Comparison of ENCODE assay signal across 9 cellular contexts in the genomic region with DNA sequence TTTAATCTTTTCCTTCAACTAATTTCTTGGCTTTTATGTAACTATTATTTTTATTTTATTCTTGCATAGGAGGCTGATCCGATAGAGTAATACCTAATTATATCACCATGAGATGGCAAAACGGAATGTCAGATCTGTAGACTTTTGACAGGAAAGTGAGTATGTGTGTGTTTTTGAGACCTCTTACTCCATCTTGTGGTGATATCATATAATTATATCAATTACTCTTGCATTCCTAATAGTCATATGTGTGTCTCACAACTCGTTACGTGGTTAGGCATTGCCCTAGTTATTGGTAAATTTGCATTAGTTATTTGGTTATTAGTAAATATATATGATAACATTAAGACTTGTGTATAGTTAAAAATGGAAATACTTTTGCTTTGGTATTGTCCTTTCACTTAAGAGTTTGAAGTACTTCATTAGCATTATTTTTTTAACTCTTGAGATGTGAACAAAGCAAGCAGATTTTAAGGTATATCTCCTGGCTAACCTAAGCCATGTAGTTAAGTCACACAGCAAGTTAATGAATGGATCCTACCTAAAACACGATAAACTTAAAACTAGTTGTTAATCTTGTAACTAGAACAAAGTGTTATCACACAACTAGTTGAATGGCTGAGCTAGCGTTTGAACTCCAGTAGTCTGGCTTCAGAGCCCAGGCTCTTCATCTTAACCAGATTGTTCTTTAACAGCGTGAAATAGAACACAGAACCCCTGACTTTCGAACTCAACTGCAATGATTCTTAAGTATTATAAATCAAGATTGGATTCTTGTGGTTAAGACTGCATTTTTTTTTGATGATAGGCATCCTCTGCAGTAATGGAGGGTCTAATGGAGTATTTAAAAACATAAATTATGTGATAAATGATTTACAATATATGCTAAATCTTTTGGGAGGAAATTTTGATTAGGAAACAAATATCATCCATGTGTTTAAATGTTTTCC.
DNase-seq lines count a peak whose midpoint lies in the region; ATAC-seq and TF ChIP-seq lines count a peak whose summit lies in the region.
"Had no signal": no experiment of that assay in that cellular context is flagged by ENCODE, and none has a peak within 500 bp of the region (broad histone marks: within the 10 kb centered on the region; RNA-seq: fewer than 3 reads in every experiment).

No MANE protein-coding gene starts in this region.

- TF ChIP-seq CTCF in 22Rv1 (IDR thresholded peaks at IDR 0.05) (peak; percentile 60), GM13976 (IDR thresholded peaks at IDR 0.05; ENCODE audit: borderline replicate concordance, control extremely low read depth, extremely low read depth, insufficient read depth, missing control alignments) (no peak), endothelial cell (IDR thresholded peaks at IDR 0.05; ENCODE audit: unreplicated experiment) (no peak)

- H3K4me3 Mint-ChIP-seq in activated naive CD4-positive, alpha-beta T cell treated with anti-CD3 and anti-CD28 coated beads for 36 hours: no peak overlapping the region
- H3K4me3 Mint-ChIP-seq in endothelial cell (ENCODE audit: unreplicated experiment): no peak overlapping the region
- H3K4me3 Mint-ChIP-seq: activated naive CD8-positive, alpha-beta T cell treated with anti-CD3 and anti-CD28 coated beads, Interleukin-2, amount 10 ng/mL, durations not matched to agents 7 days and 5 days had no signal

- H3K9me3 Mint-ChIP-seq in activated naive CD4-positive, alpha-beta T cell treated with anti-CD3 and anti-CD28 coated beads for 36 hours: peaks cover 1% of the 10 kb centered on the region
- H3K9me3 Mint-ChIP-seq in endothelial cell (ENCODE audit: unreplicated experiment): no peaks in the 10 kb centered on the region
- H3K9me3 Mint-ChIP-seq: activated naive CD8-positive, alpha-beta T cell treated with anti-CD3 and anti-CD28 coated beads, Interleukin-2, amount 10 ng/mL, durations not matched to agents 7 days and 5 days had no signal

- no peaks in the 10 kb centered on the region for H3K27me3 Mint-ChIP-seq in activated naive CD4-positive, alpha-beta T cell treated with anti-CD3 and anti-CD28 coated beads for 36 hours (ENCODE audit: low read depth)
- no peaks in the 10 kb centered on the region for H3K27me3 Mint-ChIP-seq in endothelial cell (ENCODE audit: unreplicated experiment)
- H3K27me3 Mint-ChIP-seq: activated naive CD8-positive, alpha-beta T cell treated with anti-CD3 and anti-CD28 coated beads, Interleukin-2, amount 10 ng/mL, durations not matched to agents 7 days and 5 days had no signal

- intact Hi-C loops in activated naive CD4-positive, alpha-beta T cell treated with anti-CD3 and anti-CD28 coated beads for 36 hours (cut with micrococcal nuclease): loop anchor here (2.0 kb wide), 3 partner anchors 30 to 616 kb away; no protein-coding TSS in a partner anchor

- in situ Hi-C loops in GM13976 (cut with MboI; ENCODE audit: low sequenced_read_pairs, unreplicated experiment): no loop called here

- H3K36me3 Mint-ChIP-seq in activated naive CD4-positive, alpha-beta T cell treated with anti-CD3 and anti-CD28 coated beads for 36 hours (ENCODE audit: low read depth): no peaks in the 10 kb centered on the region
- no peaks in the 10 kb centered on the region for H3K36me3 Mint-ChIP-seq in endothelial cell (ENCODE audit: low read depth, unreplicated experiment)
- H3K36me3 Mint-ChIP-seq: activated naive CD8-positive, alpha-beta T cell treated with anti-CD3 and anti-CD28 coated beads, Interleukin-2, amount 10 ng/mL, durations not matched to agents 7 days and 5 days had no signal

- H3K4me1 Mint-ChIP-seq in activated naive CD4-positive, alpha-beta T cell treated with anti-CD3 and anti-CD28 coated beads for 36 hours (ENCODE audit: low read depth): no peaks in the 10 kb centered on the region
- no peaks in the 10 kb centered on the region for H3K4me1 Mint-ChIP-seq in endothelial cell (ENCODE audit: unreplicated experiment)
- H3K4me1 Mint-ChIP-seq: activated naive CD8-positive, alpha-beta T cell treated with anti-CD3 and anti-CD28 coated beads, Interleukin-2, amount 10 ng/mL, durations not matched to agents 7 days and 5 days had no signal

- peak; percentile 39 for DNase-seq in GM13976 (ENCODE audit: low spot score)
- DNase-seq in RPMI7951 (ENCODE audit: low read depth): peak; percentile 58
- peak; percentile 5 for DNase-seq in germinal center (ENCODE audit: low spot score)
- DNase-seq in activated gamma-delta T cell treated with Interleukin-2 at 50 U/mL for 16 hours: no peak
- DNase-seq in activated naive CD4-positive, alpha-beta T cell treated with anti-CD3 and anti-CD28 coated beads for 36 hours: no peak
- DNase-seq in endothelial cell (ENCODE audit: low spot score): no peak
- DNase-seq: activated naive CD8-positive, alpha-beta T cell treated with anti-CD3 and anti-CD28 coated beads, Interleukin-2, amount 10 ng/mL, durations not matched to agents 7 days and 5 days had no signal

- ATAC-seq in HG03135 (IDR thresholded peaks at IDR 0.05; ENCODE audit: unreplicated experiment): peak; percentile 81

- CTCF ChIA-PET in activated naive CD4-positive, alpha-beta T cell treated with anti-CD3 and anti-CD28 coated beads for 36 hours (lab: Charles Lee): interaction anchor here (0.6 kb wide), 1 partner anchor 31 kb away, joined by 3 read pairs; no protein-coding TSS in a partner anchor

- no peak overlapping the region for H3K27ac Mint-ChIP-seq in activated naive CD4-positive, alpha-beta T cell treated with anti-CD3 and anti-CD28 coated beads for 36 hours
- H3K27ac Mint-ChIP-seq in endothelial cell (ENCODE audit: unreplicated experiment): no peak overlapping the region
- H3K27ac Mint-ChIP-seq: activated naive CD8-positive, alpha-beta T cell treated with anti-CD3 and anti-CD28 coated beads, Interleukin-2, amount 10 ng/mL, durations not matched to agents 7 days and 5 days had no signal

- H3K27ac ChIP-seq in 22Rv1: no peak overlapping the region

Comparison
In these comparisons a context has a peak if more than half of its experiments do, and no peak if none do; other contexts are left out.
1. DNase-seq: peak in GM13976 (single experiment), RPMI7951 (single experiment) and germinal center (single experiment); none in activated gamma-delta T cell treated with Interleukin-2 at 50 U/mL for 16 hours (single experiment), activated naive CD4-positive, alpha-beta T cell treated with anti-CD3 and anti-CD28 coated beads for 36 hours (single experiment) and endothelial cell (single experiment).